8 cellular contexts compared by ENCODE assay signal in genomic region chr19:46728693-46729339, GRCh38. TPM values are rescaled to one million over a fixed set of nuclear protein-coding genes. Genes with fewer than 3 reads are reported as not detected.
DNase-seq lines count a peak whose midpoint lies in the region; ATAC-seq and TF ChIP-seq lines count a peak whose summit lies in the region.

No MANE protein-coding gene starts in this region.

- H3K27ac Mint-ChIP-seq in activated CD8-positive, alpha-beta T cell treated with anti-CD3 and anti-CD28 coated beads, Interleukin-2, amount 10 ng/mL, durations not matched to agents 7 days and 5 days, result peak overlapping the region; percentile 75

- intact Hi-C loops in mucosa of descending colon (cut with DNase I, micrococcal nuclease), result no loop called here

- TF ChIP-seq CTCF in GM12874 (IDR thresholded peaks at IDR 0.05; ENCODE audit: insufficient read depth, low read depth, low read length) (peak; percentile 98), mucosa of descending colon (IDR thresholded peaks at IDR 0.05) (peak; percentile 95)

- peaks cover 22% of the 10 kb centered on the region for H3K36me3 ChIP-seq in mucosa of descending colon (ENCODE audit: low read depth)

- H3K4me1 ChIP-seq in mucosa of descending colon (ENCODE audit: low read depth), result no peaks in the 10 kb centered on the region

- peak overlapping the region; percentile 25 for H3K4me3 Mint-ChIP-seq in activated CD8-positive, alpha-beta T cell treated with anti-CD3 and anti-CD28 coated beads, Interleukin-2, amount 10 ng/mL, durations not matched to agents 7 days and 5 days

- no peaks in the 10 kb centered on the region for H3K9me3 Mint-ChIP-seq in activated CD8-positive, alpha-beta T cell treated with anti-CD3 and anti-CD28 coated beads, Interleukin-2, amount 10 ng/mL, durations not matched to agents 7 days and 5 days (ENCODE audit: insufficient read depth)

- no peaks in the 10 kb centered on the region for H3K9me3 ChIP-seq in mucosa of descending colon

- ATAC-seq in activated CD8-positive, alpha-beta T cell treated with anti-CD3 and anti-CD28 coated beads, Interleukin-2, amount 10 ng/mL, durations not matched to agents 7 days and 5 days, result peak; percentile 86
- peak; percentile 84 for ATAC-seq in mucosa of descending colon
- ATAC-seq in GM18861 (IDR thresholded peaks at IDR 0.05; ENCODE audit: unreplicated experiment), result no peak

- H3K4me3 ChIP-seq in mucosa of descending colon, result no peak overlapping the region

- CTCF ChIA-PET in activated CD8-positive, alpha-beta T cell treated with anti-CD3 and anti-CD28 coated beads, Interleukin-2, amount 10 ng/mL, durations not matched to agents 7 days and 5 days (lab: Charles Lee), result interaction anchor here (0.7 to 5.1 kb wide), 20 partner anchors 8 to 200 kb away, joined by 3 to 84 read pairs (median 6); partner anchors contain the start of genes DACT3, FKRP and PRKD2

- H3K36me3 Mint-ChIP-seq in activated CD8-positive, alpha-beta T cell treated with anti-CD3 and anti-CD28 coated beads, Interleukin-2, amount 10 ng/mL, durations not matched to agents 7 days and 5 days (ENCODE audit: low read depth), result peaks cover 66% of the 10 kb centered on the region

- peak; percentile 53 for DNase-seq in NCI-H146 (lab: John Stamatoyannopoulos, UW)
- DNase-seq in activated CD8-positive, alpha-beta T cell treated with anti-CD3 and anti-CD28 coated beads, Interleukin-2, amount 10 ng/mL, durations not matched to agents 7 days and 5 days, result peak; percentile 87
- DNase-seq in effector CD8-positive, alpha-beta T cell (lab: John Stamatoyannopoulos, UW), result peak; percentile 75
- peak; percentile 81 to 85 (median 83) for DNase-seq in mucosa of descending colon
- peak; percentile 61 for DNase-seq in stimulated activated CD8-positive, alpha-beta memory T cell treated with anti-CD3 and anti-CD28 coated beads, Interleukin-7, amount 100 ng/mL, for 24 hours (ENCODE audit: low read depth)
- DNase-seq in NCI-H187 treated with DMSO at 0.1 percent for 48 hours (lab: John Stamatoyannopoulos, UW), result no peak

- no peaks in the 10 kb centered on the region for H3K27me3 Mint-ChIP-seq in activated CD8-positive, alpha-beta T cell treated with anti-CD3 and anti-CD28 coated beads, Interleukin-2, amount 10 ng/mL, durations not matched to agents 7 days and 5 days (ENCODE audit: low read depth)

- peaks cover 33% of the 10 kb centered on the region for H3K4me1 Mint-ChIP-seq in activated CD8-positive, alpha-beta T cell treated with anti-CD3 and anti-CD28 coated beads, Interleukin-2, amount 10 ng/mL, durations not matched to agents 7 days and 5 days (ENCODE audit: low read depth)

- POLR2A ChIA-PET in activated CD8-positive, alpha-beta T cell treated with anti-CD3 and anti-CD28 coated beads, Interleukin-2, amount 10 ng/mL, durations not matched to agents 7 days and 5 days (lab: Charles Lee), result interaction anchor here (0.8 to 1.3 kb wide), 6 partner anchors 11 to 60 kb away, joined by 3 to 4 read pairs (median 4); partner anchors contain the start of gene SLC1A5

RNA-seq across cellular contexts. Expression of gene PRKD2, which starts 11.9 kb away (rescaled TPM):
- 100 to 1,000 TPM; 161 to 166 TPM for total RNA-seq in activated CD8-positive, alpha-beta T cell treated with anti-CD3 and anti-CD28 coated beads, Interleukin-2, amount 10 ng/mL, durations not matched to agents 7 days and 5 days
- 10 to 100 TPM; 52.5 to 70.5 (median 62.9) TPM for total RNA-seq in mucosa of descending colon

RNA-seq across cellular contexts. Expression of gene FKRP, which starts 17.0 kb away (rescaled TPM):
- 10 to 100 TPM; 15.3 to 18.4 TPM for total RNA-seq in activated CD8-positive, alpha-beta T cell treated with anti-CD3 and anti-CD28 coated beads, Interleukin-2, amount 10 ng/mL, durations not matched to agents 7 days and 5 days
- 10 to 100 TPM; 10.7 to 19.8 (median 10.9) TPM for total RNA-seq in mucosa of descending colon

RNA-seq across cellular contexts. Expression of gene STRN4, which starts 17.4 kb away (rescaled TPM):
- 10 to 100 TPM; 79.6 to 90.2 TPM for total RNA-seq in activated CD8-positive, alpha-beta T cell treated with anti-CD3 and anti-CD28 coated beads, Interleukin-2, amount 10 ng/mL, durations not matched to agents 7 days and 5 days
- total RNA-seq in mucosa of descending colon, result 10 to 100 TPM; 68.3 to 79.2 (median 73.7) TPM

RNA-seq across cellular contexts. Expression of gene SLC1A5, which starts 59.6 kb away (rescaled TPM):
- total RNA-seq in activated CD8-positive, alpha-beta T cell treated with anti-CD3 and anti-CD28 coated beads, Interleukin-2, amount 10 ng/mL, durations not matched to agents 7 days and 5 days, result 100 to 1,000 TPM; 176 to 178 TPM
- total RNA-seq in mucosa of descending colon, result 100 to 1,000 TPM in 1 of 3 donors, 10 to 100 TPM in 2; 54.7 to 101 (median 89.2) TPM
